In the genomic region with DNA sequence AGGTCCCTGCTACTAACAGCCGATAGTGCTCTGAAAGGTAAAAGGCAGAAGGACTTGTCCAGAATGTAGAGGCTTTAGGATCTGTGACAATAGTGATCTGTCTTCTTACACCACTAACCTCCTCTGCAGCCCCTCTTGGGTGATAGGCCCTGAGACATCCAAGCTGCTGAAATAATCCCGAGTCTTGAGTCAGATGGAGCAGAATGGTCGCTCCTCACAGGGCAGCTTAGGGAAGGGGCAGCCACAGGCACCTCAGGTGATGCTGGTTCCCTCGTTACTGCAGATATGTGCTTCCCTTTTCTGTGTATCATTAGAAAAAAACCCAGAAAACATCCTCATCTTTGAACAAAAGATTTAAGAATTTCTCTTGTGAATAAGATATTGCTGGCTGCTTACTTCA, we compare ENCODE assay signal across 17 cellular contexts.
"Had no signal": no experiment of that assay in that cellular context is flagged by ENCODE, and none has a peak within 500 bp of the region (broad histone marks: within the 10 kb centered on the region; RNA-seq: fewer than 3 reads in every experiment).

No MANE protein-coding gene starts in this region.

- H3K4me1 ChIP-seq: left lung had no signal

- H3K9me3 ChIP-seq: left lung, mucosa of descending colon, neutrophil had no signal

- H3K9me3 Mint-ChIP-seq: activated naive CD4-positive, alpha-beta T cell treated with anti-CD3 and anti-CD28 coated beads, Interleukin-2, amount 50 U/mL, for 24 hours; stimulated activated effector memory CD8-positive, alpha-beta T cell treated with anti-CD3 and anti-CD28 coated beads, Interleukin-12 subunit alpha, Interleukin-12 subunit beta, amount 100 ng/mL, for 72 hours had no signal

- H3K4me3 ChIP-seq: left lung, mucosa of descending colon had no signal

- H3K4me3 Mint-ChIP-seq: activated naive CD4-positive, alpha-beta T cell treated with anti-CD3 and anti-CD28 coated beads, Interleukin-2, amount 50 U/mL, for 24 hours; activated T-cell treated with anti-CD3 and anti-CD28 coated beads, Interleukin-2, amount 50 U/mL, for 72 hours; naive thymus-derived CD4-positive, alpha-beta T cell; stimulated activated effector memory CD8-positive, alpha-beta T cell treated with anti-CD3 and anti-CD28 coated beads, Interleukin-12 subunit alpha, Interleukin-12 subunit beta, amount 100 ng/mL, for 72 hours had no signal

- H3K27ac ChIP-seq: left lung, neutrophil, VCaP had no signal

- H3K27me3 Mint-ChIP-seq: activated naive CD4-positive, alpha-beta T cell treated with anti-CD3 and anti-CD28 coated beads, Interleukin-2, amount 50 U/mL, for 24 hours had no signal

- H3K27me3 ChIP-seq: left lung, neutrophil had no signal

- H3K36me3 Mint-ChIP-seq: activated naive CD4-positive, alpha-beta T cell treated with anti-CD3 and anti-CD28 coated beads, Interleukin-2, amount 50 U/mL, for 24 hours; stimulated activated effector memory CD8-positive, alpha-beta T cell treated with anti-CD3 and anti-CD28 coated beads, Interleukin-12 subunit alpha, Interleukin-12 subunit beta, amount 100 ng/mL, for 72 hours had no signal

- H3K27ac Mint-ChIP-seq: activated naive CD4-positive, alpha-beta T cell treated with anti-CD3 and anti-CD28 coated beads, Interleukin-2, amount 50 U/mL, for 24 hours; activated T-cell treated with anti-CD3 and anti-CD28 coated beads, Interleukin-2, amount 50 U/mL, for 72 hours; naive thymus-derived CD4-positive, alpha-beta T cell; stimulated activated effector memory CD8-positive, alpha-beta T cell treated with anti-CD3 and anti-CD28 coated beads, Interleukin-12 subunit alpha, Interleukin-12 subunit beta, amount 100 ng/mL, for 72 hours had no signal

- ATAC-seq: activated T-cell treated with anti-CD3 and anti-CD28 coated beads, Interleukin-2, amount 50 U/mL, for 72 hours; left lung; mucosa of descending colon; naive thymus-derived CD4-positive, alpha-beta T cell; sciatic nerve; stimulated activated effector memory CD8-positive, alpha-beta T cell treated with anti-CD3 and anti-CD28 coated beads, Interleukin-12 subunit alpha, Interleukin-12 subunit beta, amount 100 ng/mL, for 72 hours had no signal

- H3K36me3 ChIP-seq: left lung, neutrophil had no signal

- DNase-seq: activated CD4-positive, alpha-beta T cell treated with anti-CD3 and anti-CD28 coated beads, Interleukin-2, amount 50 U/mL, for 4 hours; activated gamma-delta T cell; activated T-cell treated with anti-CD3 and anti-CD28 coated beads, Interleukin-2, amount 50 U/mL, for 72 hours; effector CD4-positive, alpha-beta T cell; hippocampal formation; kidney; left lung; mucosa of descending colon; naive thymus-derived CD4-positive, alpha-beta T cell; stimulated activated CD4-positive, alpha-beta T cell treated with anti-CD3 and anti-CD28 coated beads, Interleukin-4, amount 100 ng/mL, for 24 hours; SW 1271; T-helper 2 cell had no signal

- H3K4me1 Mint-ChIP-seq: activated naive CD4-positive, alpha-beta T cell treated with anti-CD3 and anti-CD28 coated beads, Interleukin-2, amount 50 U/mL, for 24 hours; stimulated activated effector memory CD8-positive, alpha-beta T cell treated with anti-CD3 and anti-CD28 coated beads, Interleukin-12 subunit alpha, Interleukin-12 subunit beta, amount 100 ng/mL, for 72 hours had no signal
